12 cellular contexts compared by ENCODE assay signal in genomic region chr1:27539901-27540861, GRCh38. TPM values are rescaled to one million over a fixed set of nuclear protein-coding genes. Genes with fewer than 3 reads are reported as not detected.
A peak's percentile ranks its signal among the peaks of the same experiment; 100 is the strongest.
DNase-seq lines count a peak whose midpoint lies in the region; TF ChIP-seq lines count a peak whose summit lies in the region.
"Had no signal": no experiment of that assay in that cellular context is flagged by ENCODE, and none has a peak within 500 bp of the region (broad histone marks: within the 10 kb centered on the region; RNA-seq: fewer than 3 reads in every experiment).

No MANE protein-coding gene starts in this region.

- H3K4me2 ChIP-seq in smooth muscle cell: peak overlapping the region; percentile 45

- H3K36me3 ChIP-seq in SJCRH30 (peaks cover 51% of the 10 kb centered on the region), smooth muscle cell (ENCODE audit: low read depth) (no peaks in the 10 kb centered on the region)

- H3K27ac ChIP-seq in SJCRH30 (peak overlapping the region; percentile 32; the same call in 1 of the 2 replicates), smooth muscle cell (ENCODE audit: low read depth) (peak overlapping the region; percentile 97)
- H3K27ac ChIP-seq: 22Rv1 had no signal

- H3K4me3 ChIP-seq in SJCRH30 (no peak overlapping the region), fibroblast of mammary gland (ENCODE audit: control insufficient read depth, low read depth, low read length) (no peak overlapping the region), smooth muscle cell (no peak overlapping the region)

- H4K20me1 ChIP-seq in smooth muscle cell (ENCODE audit: low read depth): peaks cover 47% of the 10 kb centered on the region

- DNase-seq in DMS79 treated with DMSO at 0.1 percent for 48 hours (lab: John Stamatoyannopoulos, UW): peak; percentile 46
- DNase-seq in DMS79 (lab: John Stamatoyannopoulos, UW): no peak
- DNase-seq in SJCRH30: peak in 1 of 2 experiments; percentile 53
- peak; percentile 78 for DNase-seq in fibroblast of mammary gland (ENCODE audit: low read depth)
- DNase-seq in smooth muscle cell (lab: John Stamatoyannopoulos, UW; ENCODE audit: unreplicated experiment): no peak
- DNase-seq in NCI-H526 treated with DMSO at 0.1 percent for 48 hours (lab: John Stamatoyannopoulos, UW): no peak
- no peak for DNase-seq in activated T-cell treated with anti-CD3 and anti-CD28 coated beads, Interleukin-2, amount 50 U/mL, for 48 hours
- no peak for DNase-seq in inferior parietal cortex (ENCODE audit: extremely low spot score)
- DNase-seq: activated naive CD4-positive, alpha-beta T cell treated with Interleukin-2 at 50 U/mL for 16 hours; NCI-H345; occipital lobe had no signal

- TF ChIP-seq CTCF in fibroblast of mammary gland (conservative IDR thresholded peaks at IDR 0.05; ENCODE audit: control insufficient read depth, insufficient read depth, low read depth, low read length): no peak
- no peak for TF ChIP-seq CTCF in smooth muscle cell (IDR thresholded peaks at IDR 0.05; ENCODE audit: borderline replicate concordance, insufficient read depth, poor library complexity, severe bottlenecking)

- H3K4me1 ChIP-seq in SJCRH30 (peaks cover 92% of the 10 kb centered on the region), smooth muscle cell (ENCODE audit: low read depth) (peaks cover 35% of the 10 kb centered on the region)

- H3F3A ChIP-seq in smooth muscle cell (ENCODE audit: low read depth): peaks cover 16% of the 10 kb centered on the region

- no peak overlapping the region for H2AFZ ChIP-seq in smooth muscle cell (ENCODE audit: low read depth)

- no peaks in the 10 kb centered on the region for H3K27me3 ChIP-seq in SJCRH30
- no peaks in the 10 kb centered on the region for H3K27me3 ChIP-seq in smooth muscle cell (ENCODE audit: low read depth)

- peaks cover 16% of the 10 kb centered on the region for H3K79me2 ChIP-seq in smooth muscle cell (ENCODE audit: low read depth)

- peak overlapping the region; percentile 67 for H3K9ac ChIP-seq in smooth muscle cell (ENCODE audit: low read depth)

- 32% methylated on average over 9 of the region's 9 CpGs for WGBS in smooth muscle cell (ENCODE audit: low lambda C conversion rate)

- H3K9me3 ChIP-seq in SJCRH30 (replicated peaks) (no peaks in the 10 kb centered on the region), smooth muscle cell (replicated peaks; ENCODE audit: low read depth) (no peaks in the 10 kb centered on the region)

RNA-seq across cellular contexts. Expression of gene WASF2, which starts 50.2 kb away (rescaled TPM):
- total RNA-seq in SJCRH30 (2014; rRNA removed; shearing (Covaris generic)): 38.2 and 43.6 TPM in 2 replicates
- total RNA-seq in smooth muscle cell: 26.7 and 34.3 TPM in 2 replicates
- polyA plus RNA-seq in smooth muscle cell: 46.1 and 76.2 TPM in 2 replicates

Comparison
In these comparisons a context has a peak if more than half of its experiments do, and no peak if none do; other contexts are left out.
1. DNase-seq: peak in DMS79 treated with DMSO at 0.1 percent for 48 hours (single experiment) and fibroblast of mammary gland (single experiment); none in DMS79 (single experiment), smooth muscle cell (single experiment), NCI-H526 treated with DMSO at 0.1 percent for 48 hours (single experiment), activated T-cell treated with anti-CD3 and anti-CD28 coated beads, Interleukin-2, amount 50 U/mL, for 48 hours (0 of 2) and inferior parietal cortex (single experiment).